Comparison of ENCODE assay signal across 1 cellular context in genomic region chr1:54199765-54200518, GRCh38.
TF ChIP-seq lines count a peak whose summit lies in the region.

A gene with protein sequence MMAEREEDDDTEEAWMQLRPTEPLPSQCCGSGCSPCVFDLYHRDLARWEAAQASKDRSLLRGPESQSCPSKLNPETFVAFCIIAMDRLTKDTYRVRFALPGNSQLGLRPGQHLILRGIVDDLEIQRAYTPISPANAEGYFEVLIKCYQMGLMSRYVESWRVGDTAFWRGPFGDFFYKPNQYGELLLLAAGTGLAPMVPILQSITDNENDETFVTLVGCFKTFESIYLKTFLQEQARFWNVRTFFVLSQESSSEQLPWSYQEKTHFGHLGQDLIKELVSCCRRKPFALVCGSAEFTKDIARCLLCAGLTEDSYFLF (minus strand): TSS chr1:54200030. CDS start chr1:54195616, 4,414 bp downstream.
Gene MRPL37, plus strand, starts transcription at chr1:54200167. Its CDS starts 77 bp downstream, at chr1:54200244.

TF ChIP-seq in HepG2, 621 proteins besides CTCF, POLR2A, EP300 and RAD21 (continued from another document and continues in another):
- TF ChIP-seq RERE (CRISPR knock-in tag; IDR thresholded peaks at IDR 0.05; ENCODE audit: low read depth) (no peak), JUNB (CRISPR knock-in tag; IDR thresholded peaks at IDR 0.05; ENCODE audit: borderline replicate concordance) (no peak), THAP8 (CRISPR knock-in tag; IDR thresholded peaks at IDR 0.05; ENCODE audit: borderline replicate concordance) (no peak), TP53 (CRISPR knock-in tag; conservative IDR thresholded peaks at IDR 0.05) (no peak), RARA (CRISPR knock-in tag; IDR thresholded peaks at IDR 0.05) (peak; percentile 66), ZNF747 (CRISPR knock-in tag; IDR thresholded peaks at IDR 0.05; ENCODE audit: borderline replicate concordance) (0 out of 2 replicates have a peak, but pooled peaks have one; percentile 64), NFRKB (IDR thresholded peaks at IDR 0.05) (no peak), ZFP90 (CRISPR knock-in tag; IDR thresholded peaks at IDR 0.05; ENCODE audit: borderline replicate concordance) (0 out of 2 replicates have a peak, but pooled peaks have one; percentile 45), ZNF614 (CRISPR knock-in tag; IDR thresholded peaks at IDR 0.05; ENCODE audit: borderline replicate concordance) (no peak), POLR2AphosphoS2 (IDR thresholded peaks at IDR 0.05; ENCODE audit: low read depth, low read length) (no peak), ZNF883 (CRISPR knock-in tag; IDR thresholded peaks at IDR 0.05; ENCODE audit: not compliant biosample characterization) (no peak), THAP9 (CRISPR knock-in tag; IDR thresholded peaks at IDR 0.05; ENCODE audit: borderline replicate concordance) (peak; percentile 66; the same call in 1 of the 2 replicates), HMGXB4 (CRISPR knock-in tag; IDR thresholded peaks at IDR 0.05; ENCODE audit: borderline replicate concordance in 1 of 2, low read depth in 1 of 2) (peak in 1 of 2 experiments; percentile 59; a peak in 2 of 4 replicates), RBM22 (optimal IDR thresholded peaks at IDR 0.05; ENCODE audit: low read length) (no peak), ZNF460 (CRISPR knock-in tag; IDR thresholded peaks at IDR 0.05; ENCODE audit: borderline replicate concordance) (no peak), SSRP1 (CRISPR knock-in tag; IDR thresholded peaks at IDR 0.05) (no peak), GABPB1 (CRISPR knock-in tag; IDR thresholded peaks at IDR 0.05) (peak; percentile 77; the same call in 1 of the 2 replicates), CREB1 (IDR thresholded peaks at IDR 0.05) (peak; percentile 67), CREB1 (CRISPR knock-in tag; IDR thresholded peaks at IDR 0.05) (peak; percentile 89), ZNF761 (CRISPR knock-in tag; conservative IDR thresholded peaks at IDR 0.05) (no peak), RFX5 (IDR thresholded peaks at IDR 0.05; ENCODE audit: low read depth, low read length) (no peak), TBL1XR1 (IDR thresholded peaks at IDR 0.05; ENCODE audit: borderline replicate concordance, low read length, partially characterized antibody) (no peak), ZSCAN30 (CRISPR knock-in tag; IDR thresholded peaks at IDR 0.05) (no peak), ZNF766 (CRISPR knock-in tag; IDR thresholded peaks at IDR 0.05; ENCODE audit: borderline replicate concordance) (peak; percentile 55; the same call in 1 of the 2 replicates), E2F5 (CRISPR knock-in tag; conservative IDR thresholded peaks at IDR 0.05) (peak; percentile 72; the same call in 1 of the 2 replicates), KAT8 (CRISPR knock-in tag; IDR thresholded peaks at IDR 0.05) (peak; percentile 89), ESRRA (CRISPR knock-in tag; IDR thresholded peaks at IDR 0.05; ENCODE audit: low read depth) (no peak; the same call in none of the 2 replicates), ZFP1 (CRISPR knock-in tag; IDR thresholded peaks at IDR 0.05) (no peak; the same call in 1 of the 2 replicates), SRY (CRISPR knock-in tag; IDR thresholded peaks at IDR 0.05) (no peak), ZNF567 (CRISPR knock-in tag; IDR thresholded peaks at IDR 0.05; ENCODE audit: borderline replicate concordance) (no peak), SOX5 (CRISPR knock-in tag; IDR thresholded peaks at IDR 0.05; ENCODE audit: borderline replicate concordance) (no peak; the same call in 1 of the 2 replicates), ZNF446 (CRISPR knock-in tag; IDR thresholded peaks at IDR 0.05) (no peak), ZNF431 (CRISPR knock-in tag; IDR thresholded peaks at IDR 0.05; ENCODE audit: borderline replicate concordance, low read depth) (0 out of 2 replicates have a peak, but pooled peaks have one; percentile 20), ZNF18 (CRISPR knock-in tag; IDR thresholded peaks at IDR 0.05; ENCODE audit: insufficient replicate concordance) (peak; percentile 29), KDM3A (CRISPR knock-in tag; IDR thresholded peaks at IDR 0.05; ENCODE audit: low read depth) (0 out of 2 replicates have a peak, but pooled peaks have one; percentile 15), ZNF660 (CRISPR knock-in tag; IDR thresholded peaks at IDR 0.05; ENCODE audit: borderline replicate concordance, low read depth) (no peak), PTBP1 (IDR thresholded peaks at IDR 0.05; ENCODE audit: low read depth, low read length, poor library complexity, severe bottlenecking) (no peak), ZNF451 (CRISPR knock-in tag; IDR thresholded peaks at IDR 0.05) (no peak), NKX3-1 (CRISPR knock-in tag; IDR thresholded peaks at IDR 0.05) (0 out of 2 replicates have a peak, but pooled peaks have one; percentile 39), KAT2B (IDR thresholded peaks at IDR 0.05; ENCODE audit: borderline replicate concordance, low read depth, low read length) (no peak), ZNF280B (CRISPR knock-in tag; IDR thresholded peaks at IDR 0.05; ENCODE audit: borderline replicate concordance) (no peak), NFKBIZ (CRISPR knock-in tag; IDR thresholded peaks at IDR 0.05) (no peak), ZNF570 (CRISPR knock-in tag; IDR thresholded peaks at IDR 0.05; ENCODE audit: borderline replicate concordance) (no peak), ZNF136 (CRISPR knock-in tag; IDR thresholded peaks at IDR 0.05; ENCODE audit: low read depth) (no peak), SP5 (CRISPR knock-in tag; IDR thresholded peaks at IDR 0.05; ENCODE audit: borderline replicate concordance, low read depth) (peak; percentile 74), ZFP36L2 (CRISPR knock-in tag; IDR thresholded peaks at IDR 0.05) (no peak)
- TF ChIP-seq, protein P1, sequence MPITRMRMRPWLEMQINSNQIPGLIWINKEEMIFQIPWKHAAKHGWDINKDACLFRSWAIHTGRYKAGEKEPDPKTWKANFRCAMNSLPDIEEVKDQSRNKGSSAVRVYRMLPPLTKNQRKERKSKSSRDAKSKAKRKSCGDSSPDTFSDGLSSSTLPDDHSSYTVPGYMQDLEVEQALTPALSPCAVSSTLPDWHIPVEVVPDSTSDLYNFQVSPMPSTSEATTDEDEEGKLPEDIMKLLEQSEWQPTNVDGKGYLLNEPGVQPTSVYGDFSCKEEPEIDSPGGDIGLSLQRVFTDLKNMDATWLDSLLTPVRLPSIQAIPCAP (CRISPR knock-in tag; IDR thresholded peaks at IDR 0.05; ENCODE audit: low read depth): no peak
